In the genomic region with DNA sequence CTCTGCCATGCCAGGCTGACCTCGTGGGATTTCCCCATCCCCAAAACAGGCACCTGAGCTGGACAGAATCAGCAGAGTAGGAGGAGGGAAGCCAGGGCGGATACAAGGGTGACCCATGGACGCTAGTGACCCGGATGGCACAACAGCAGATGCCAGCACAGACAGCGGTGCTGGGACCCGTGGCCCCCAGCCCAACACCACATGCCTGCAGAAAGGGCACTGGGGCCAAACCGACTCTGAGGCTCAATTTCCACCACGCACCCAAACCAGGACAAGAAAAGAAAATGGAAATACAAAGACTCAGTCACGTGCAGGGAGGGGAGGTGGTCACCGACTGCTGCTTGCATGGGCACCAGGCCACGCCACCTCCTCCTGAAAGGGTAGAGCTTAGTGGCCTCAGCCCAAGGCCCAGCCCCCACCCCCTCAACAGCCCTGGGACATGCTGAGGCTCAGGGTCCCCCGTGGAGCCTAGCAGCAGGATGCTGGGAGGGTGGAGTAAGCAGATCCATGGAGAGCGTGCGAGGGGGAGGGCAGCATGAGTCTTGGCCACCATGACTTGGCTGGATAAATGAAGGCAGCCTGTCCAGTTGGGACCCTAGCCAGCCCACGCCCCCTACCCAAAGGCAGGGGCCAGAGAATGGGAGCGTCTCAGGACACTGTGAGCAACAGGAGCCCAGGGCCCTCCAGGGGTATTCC, we compare ENCODE assay signal across 21 cellular contexts. TPM values are rescaled to one million over a fixed set of nuclear protein-coding genes. Genes with fewer than 3 reads are reported as not detected.
"Had no signal": no experiment of that assay in that cellular context is flagged by ENCODE, and none has a peak within 500 bp of the region (broad histone marks: within the 10 kb centered on the region; RNA-seq: fewer than 3 reads in every experiment).

No MANE protein-coding gene starts in this region.

- DNase-seq: activated CD4-positive, alpha-beta T cell treated with anti-CD3 and anti-CD28 coated beads for 48 hours; activated CD4-positive, CD25-positive, alpha-beta regulatory T cell; activated CD8-positive, alpha-beta T cell treated with anti-CD3 and anti-CD28 coated beads for 36 hours; activated naive CD4-positive, alpha-beta T cell treated with anti-CD3 and anti-CD28 coated beads, Interleukin-2, amount 50 U/mL, for 16 hours; activated T-cell treated with anti-CD3 and anti-CD28 coated beads, Interleukin-2, amount 50 U/mL, for 4 hours; effector CD8-positive, alpha-beta T cell; esophagus squamous epithelium; heart right ventricle; immature natural killer cell; lower lobe of right lung; psoas muscle; right cardiac atrium; stimulated activated CD4-positive, alpha-beta T cell treated with anti-CD3 and anti-CD28 coated beads, Interleukin-15, amount 100 ng/mL, for 24 hours; stimulated activated CD4-positive, alpha-beta T cell treated with anti-CD3 and anti-CD28 coated beads, Interleukin-2, amount 100 ng/mL, for 48 hours; T-helper 1 cell; T-helper 9 cell; trophoblast cell had no signal

- H3K27me3 ChIP-seq: ascending aorta had no signal

- ATAC-seq: activated CD8-positive, alpha-beta T cell treated with anti-CD3 and anti-CD28 coated beads for 36 hours; activated T-cell treated with anti-CD3 and anti-CD28 coated beads, Interleukin-2, amount 50 U/mL, for 4 hours; heart right ventricle; lower lobe of right lung; psoas muscle had no signal

- H3K9me3 ChIP-seq: ascending aorta, esophagus squamous epithelium, heart right ventricle, lower lobe of right lung, psoas muscle, suprapubic skin had no signal

- H3K4me3 ChIP-seq: ascending aorta, esophagus squamous epithelium, heart right ventricle, lower lobe of right lung, psoas muscle, skin epidermis, suprapubic skin had no signal

- H3K27ac ChIP-seq: ascending aorta, esophagus squamous epithelium, heart right ventricle, lower lobe of right lung, psoas muscle, skin epidermis, suprapubic skin had no signal

- H3K36me3 ChIP-seq: ascending aorta, esophagus squamous epithelium, heart right ventricle, lower lobe of right lung, suprapubic skin had no signal

- H3K4me1 ChIP-seq: ascending aorta, esophagus squamous epithelium, heart right ventricle, lower lobe of right lung, psoas muscle, suprapubic skin had no signal

RNA-seq across cellular contexts. Expression of gene C4orf50, which starts 47.7 kb away (rescaled TPM):
- total RNA-seq: ascending aorta, osteoblast, psoas muscle, suprapubic skin had no signal
- polyA plus RNA-seq: heart right ventricle, psoas muscle had no signal
